8 cellular contexts compared by ENCODE assay signal in genomic region chr22:25048659-25049657, GRCh38.
DNase-seq lines count a peak whose midpoint lies in the region; ATAC-seq, FAIRE-seq and TF ChIP-seq lines count a peak whose summit lies in the region.

No MANE protein-coding gene starts in this region.

- TF ChIP-seq CTCF in WERI-Rb-1 (IDR thresholded peaks at IDR 0.05; ENCODE audit: low read depth, low read length) (peak; percentile 90), breast epithelium (IDR thresholded peaks at IDR 0.05) (peak; percentile 83 to 89 (median 88)), keratinocyte (optimal IDR thresholded peaks at IDR 0.05 in 1 of 3, IDR thresholded peaks at IDR 0.05 in 1 of 3, conservative IDR thresholded peaks at IDR 0.05 in 1 of 3; ENCODE audit: extremely low read depth in 1 of 3, insufficient read depth in 2 of 3, low read length in 3 of 3) (peak; percentile 88 to 97 (median 90))

- H3K27me3 ChIP-seq in WERI-Rb-1 (ENCODE audit: insufficient read depth, low read depth, severe bottlenecking) (no peaks in the 10 kb centered on the region), breast epithelium (no peaks in the 10 kb centered on the region), keratinocyte (ENCODE audit: control insufficient read depth, extremely low read depth, insufficient read depth, low read length) (no peaks in the 10 kb centered on the region)

- TF ChIP-seq POLR2A in breast epithelium (IDR thresholded peaks at IDR 0.05), result no peak

- H3K79me2 ChIP-seq in keratinocyte (ENCODE audit: control insufficient read depth, insufficient read depth, low read length), result no peaks in the 10 kb centered on the region

- dilution Hi-C loops in keratinocyte (cut with MboI; ENCODE audit: extremely low pct_ligation_motif_present, low sequenced_read_pairs), result no loop called here

- FAIRE-seq in keratinocyte (lab: Jason Lieb, UNC), result peak; percentile 94

- no peak overlapping the region for H2AFZ ChIP-seq in keratinocyte (ENCODE audit: control insufficient read depth, low read length)

- H3K4me3 ChIP-seq in WERI-Rb-1 (ENCODE audit: low read depth, low read length) (no peak overlapping the region), breast epithelium (no peak overlapping the region), keratinocyte (ENCODE audit: control insufficient read depth in 2 of 3, extremely low read depth in 1 of 3, insufficient read depth in 2 of 3, low read depth in 1 of 3, low read length in 3 of 3) (no peak overlapping the region)

- peak; percentile 5 to 20 for DNase-seq in NCI-H187 (lab: John Stamatoyannopoulos, UW)
- DNase-seq in NCI-H187 treated with DMSO at 0.1 percent for 48 hours (lab: John Stamatoyannopoulos, UW), result no peak
- peak; percentile 53 for DNase-seq in NCI-H1694 (lab: John Stamatoyannopoulos, UW)
- peak; percentile 73 for DNase-seq in WERI-Rb-1
- DNase-seq in breast epithelium (ENCODE audit: low spot score in 2 of 2), result peak; percentile 31 to 72
- no peak for DNase-seq in keratinocyte (ENCODE audit: low read depth, low spot score)
- DNase-seq in stimulated activated CD4-positive, alpha-beta T cell treated with anti-CD3 and anti-CD28 coated beads, Interleukin-2, amount 100 ng/mL, for 4 hours (ENCODE audit: low read depth), result peak; percentile 55

- no peak for ATAC-seq in GM18511 (IDR thresholded peaks at IDR 0.05; ENCODE audit: unreplicated experiment)

- H3K4me1 ChIP-seq in breast epithelium, result no peaks in the 10 kb centered on the region
- no peaks in the 10 kb centered on the region for H3K4me1 ChIP-seq in keratinocyte (ENCODE audit: control insufficient read depth, extremely low read depth, insufficient read depth, low read length)

- peaks cover 8% of the 10 kb centered on the region for H3K9me3 ChIP-seq in WERI-Rb-1 (ENCODE audit: severe bottlenecking)
- peaks cover 3 to 6% of the 10 kb centered on the region in 2 donors for H3K9me3 ChIP-seq in breast epithelium
- peaks cover 6% of the 10 kb centered on the region for H3K9me3 ChIP-seq in keratinocyte (ENCODE audit: control insufficient read depth, low read depth, low read length)

- H3K27ac ChIP-seq in WERI-Rb-1 (no peak overlapping the region), breast epithelium (no peak overlapping the region), keratinocyte (ENCODE audit: control insufficient read depth, insufficient read depth, low read length) (no peak overlapping the region)

- H3K9ac ChIP-seq in keratinocyte (ENCODE audit: control insufficient read depth, extremely low read depth, insufficient read depth, low read length), result no peak overlapping the region

- no peaks in the 10 kb centered on the region for H3K9me1 ChIP-seq in keratinocyte (ENCODE audit: control insufficient read depth, extremely low read depth, insufficient read depth, low read length)

- H3K36me3 ChIP-seq in WERI-Rb-1 (peaks cover 24% of the 10 kb centered on the region), breast epithelium (no peaks in the 10 kb centered on the region), keratinocyte (ENCODE audit: control insufficient read depth in 2 of 2, extremely low read depth in 1 of 2, insufficient read depth in 2 of 2, low read length in 2 of 2) (peaks cover 25 to 28% of the 10 kb centered on the region in 2 experiments)

- intact Hi-C loops in breast epithelium (cut with DNase I; ENCODE audit: low total_unique reads), result no loop called here

- H3K4me2 ChIP-seq in keratinocyte (ENCODE audit: control insufficient read depth, extremely low read depth, insufficient read depth, low read depth, low read length), result no peak overlapping the region

- peaks cover 2% of the 10 kb centered on the region for H4K20me1 ChIP-seq in keratinocyte (ENCODE audit: control insufficient read depth, extremely low read depth, insufficient read depth, low read length)

Comparison
In these comparisons a context has a peak if more than half of its experiments do, and no peak if none do; other contexts are left out.
1. DNase-seq: peak in NCI-H187 (2 of 2), NCI-H1694 (single experiment), WERI-Rb-1 (single experiment), breast epithelium (2 of 2) and stimulated activated CD4-positive, alpha-beta T cell treated with anti-CD3 and anti-CD28 coated beads, Interleukin-2, amount 100 ng/mL, for 4 hours (single experiment); none in NCI-H187 treated with DMSO at 0.1 percent for 48 hours (single experiment) and keratinocyte (single experiment).
2. Peak in every context shown above with its lines, with median percentiles within 50 percentile points of each other: CTCF ChIP-seq.